ENCODE assay signal across 9 cellular contexts in the genomic region with DNA sequence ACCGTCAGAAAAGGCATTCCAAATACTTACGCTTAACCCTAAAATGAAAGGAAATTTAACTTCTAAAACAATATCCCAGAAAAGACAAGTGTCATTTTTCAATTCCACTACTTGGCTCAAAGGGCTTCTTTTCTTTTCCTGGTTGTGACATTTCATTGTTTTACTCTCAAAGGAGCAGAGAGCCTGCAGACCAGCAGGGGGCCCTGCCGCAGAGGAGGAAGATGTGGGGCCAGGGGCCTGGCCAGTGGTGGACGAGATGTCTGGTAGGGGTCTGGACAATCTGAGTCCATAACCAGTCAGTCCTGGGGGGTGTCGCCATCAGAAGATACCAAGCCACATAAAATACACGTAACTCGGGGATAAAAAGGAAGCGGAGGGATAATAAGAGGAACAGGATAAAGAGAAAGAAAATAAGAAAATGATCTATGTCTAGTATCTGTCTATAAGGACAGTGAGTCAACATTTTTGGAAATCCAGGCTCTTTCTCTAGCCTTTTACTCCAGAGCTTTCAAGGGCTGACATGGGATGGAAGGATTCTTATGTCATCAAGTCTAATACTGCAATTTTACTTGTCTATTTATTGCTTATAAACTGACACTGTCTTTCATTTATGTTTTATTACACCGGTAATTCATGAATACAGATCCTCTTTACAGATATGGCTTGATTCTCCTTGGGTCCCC. TPM values are rescaled to one million over a fixed set of nuclear protein-coding genes. Genes with fewer than 3 reads are reported as not detected.
DNase-seq lines count a peak whose midpoint lies in the region; ATAC-seq and TF ChIP-seq lines count a peak whose summit lies in the region.
"Had no signal": no experiment of that assay in that cellular context is flagged by ENCODE, and none has a peak within 500 bp of the region (broad histone marks: within the 10 kb centered on the region; RNA-seq: fewer than 3 reads in every experiment).

No MANE protein-coding gene starts in this region.

- POLR2A ChIA-PET in activated CD8-positive, alpha-beta T cell treated with anti-CD3 and anti-CD28 coated beads, Interleukin-2, amount 10 ng/mL, durations not matched to agents 7 days and 5 days (lab: Charles Lee) = no interaction called here

- intact Hi-C loops in gastrocnemius medialis (cut with DNase I; ENCODE audit: low total_unique reads) = no loop called here
- intact Hi-C loops in prostate gland (cut with DNase I) = no loop called here

- H3K9me3 Mint-ChIP-seq in activated CD8-positive, alpha-beta T cell treated with anti-CD3 and anti-CD28 coated beads, Interleukin-2, amount 10 ng/mL, durations not matched to agents 7 days and 5 days (ENCODE audit: insufficient read depth) = no peaks in the 10 kb centered on the region
- H3K9me3 Mint-ChIP-seq in glutamatergic neuron (ENCODE audit: unreplicated experiment) = no peaks in the 10 kb centered on the region

- CTCF ChIA-PET in activated CD8-positive, alpha-beta T cell treated with anti-CD3 and anti-CD28 coated beads, Interleukin-2, amount 10 ng/mL, durations not matched to agents 7 days and 5 days (lab: Charles Lee) = interaction anchor here (0.6 to 7.0 kb wide), 12 partner anchors 10 to 133 kb away, joined by 3 to 43 read pairs (median 3); partner anchors contain the start of gene ARHGEF3

- H3K27me3 ChIP-seq in gastrocnemius medialis = no peaks in the 10 kb centered on the region
- no peaks in the 10 kb centered on the region for H3K27me3 ChIP-seq in prostate gland (replicated peaks; ENCODE audit: insufficient read depth)
- H3K27me3 ChIP-seq: tibial artery had no signal

- H3K36me3 ChIP-seq in gastrocnemius medialis = no peaks in the 10 kb centered on the region
- no peaks in the 10 kb centered on the region for H3K36me3 ChIP-seq in prostate gland
- H3K36me3 ChIP-seq: tibial artery had no signal

- no peak for ATAC-seq in activated CD8-positive, alpha-beta T cell treated with anti-CD3 and anti-CD28 coated beads, Interleukin-2, amount 10 ng/mL, durations not matched to agents 7 days and 5 days
- ATAC-seq in gastrocnemius medialis (no peak), HG02973 (IDR thresholded peaks at IDR 0.05; ENCODE audit: unreplicated experiment) (no peak), GM19035 (IDR thresholded peaks at IDR 0.05; ENCODE audit: unreplicated experiment) (no peak)

- TF ChIP-seq CTCF in C4-2B (conservative IDR thresholded peaks at IDR 0.05) = peak; percentile 59
- TF ChIP-seq CTCF in HFF-Myc (IDR thresholded peaks at IDR 0.05; ENCODE audit: low read depth, low read length, missing control alignments) = peak; percentile 79
- peak; percentile 55 for TF ChIP-seq CTCF in glutamatergic neuron (IDR thresholded peaks at IDR 0.05; ENCODE audit: partially characterized antibody, unreplicated experiment)
- TF ChIP-seq CTCF in gastrocnemius medialis (IDR thresholded peaks at IDR 0.05 in 4 of 5, conservative IDR thresholded peaks at IDR 0.05 in 1 of 5) = peak in 3 of 5 experiments; percentile 16 to 43 (median 35)
- peak in 2 of 4 experiments; percentile 18 to 22 for TF ChIP-seq CTCF in prostate gland (IDR thresholded peaks at IDR 0.05)

- H3K27me3 Mint-ChIP-seq in activated CD8-positive, alpha-beta T cell treated with anti-CD3 and anti-CD28 coated beads, Interleukin-2, amount 10 ng/mL, durations not matched to agents 7 days and 5 days (ENCODE audit: low read depth) = no peaks in the 10 kb centered on the region
- peaks cover 5% of the 10 kb centered on the region for H3K27me3 Mint-ChIP-seq in glutamatergic neuron (ENCODE audit: unreplicated experiment)

- H3K4me1 Mint-ChIP-seq in activated CD8-positive, alpha-beta T cell treated with anti-CD3 and anti-CD28 coated beads, Interleukin-2, amount 10 ng/mL, durations not matched to agents 7 days and 5 days (ENCODE audit: low read depth) = peaks cover 34% of the 10 kb centered on the region
- peaks cover 4% of the 10 kb centered on the region for H3K4me1 Mint-ChIP-seq in glutamatergic neuron (ENCODE audit: low read depth, unreplicated experiment)

- H3K27ac ChIP-seq in C4-2B (no peak overlapping the region), gastrocnemius medialis (no peak overlapping the region), prostate gland (no peak overlapping the region)
- H3K27ac ChIP-seq: tibial artery had no signal

- no peaks in the 10 kb centered on the region for H3K9me3 ChIP-seq in gastrocnemius medialis
- H3K9me3 ChIP-seq in prostate gland = no peaks in the 10 kb centered on the region
- H3K9me3 ChIP-seq: tibial artery had no signal

- 65% methylated on average over 9 of the region's 9 CpGs for WGBS in prostate gland

- H3K4me1 ChIP-seq in gastrocnemius medialis (no peaks in the 10 kb centered on the region), prostate gland (replicated peaks) (peaks cover 3% of the 10 kb centered on the region)

- H3K27ac Mint-ChIP-seq in activated CD8-positive, alpha-beta T cell treated with anti-CD3 and anti-CD28 coated beads, Interleukin-2, amount 10 ng/mL, durations not matched to agents 7 days and 5 days = no peak overlapping the region
- H3K27ac Mint-ChIP-seq in glutamatergic neuron (ENCODE audit: unreplicated experiment) = no peak overlapping the region

- H3K4me3 Mint-ChIP-seq in activated CD8-positive, alpha-beta T cell treated with anti-CD3 and anti-CD28 coated beads, Interleukin-2, amount 10 ng/mL, durations not matched to agents 7 days and 5 days = no peak overlapping the region
- H3K4me3 Mint-ChIP-seq in glutamatergic neuron (ENCODE audit: unreplicated experiment) = no peak overlapping the region

- peaks cover 21% of the 10 kb centered on the region for H3K36me3 Mint-ChIP-seq in activated CD8-positive, alpha-beta T cell treated with anti-CD3 and anti-CD28 coated beads, Interleukin-2, amount 10 ng/mL, durations not matched to agents 7 days and 5 days (ENCODE audit: low read depth)
- no peaks in the 10 kb centered on the region for H3K36me3 Mint-ChIP-seq in glutamatergic neuron (ENCODE audit: unreplicated experiment)

- TF ChIP-seq POLR2A in gastrocnemius medialis (IDR thresholded peaks at IDR 0.05) (no peak), prostate gland (IDR thresholded peaks at IDR 0.05) (no peak)

- H3K4me3 ChIP-seq in HFF-Myc (replicated peaks; ENCODE audit: low read depth, low read length) = no peak overlapping the region
- H3K4me3 ChIP-seq in gastrocnemius medialis = no peak overlapping the region
- no peak overlapping the region for H3K4me3 ChIP-seq in prostate gland
- H3K4me3 ChIP-seq: tibial artery had no signal

- in situ Hi-C loops in gastrocnemius medialis (cut with MboI; ENCODE audit: low sequenced_read_pairs in 4 of 4) = no loop called here

- DNase-seq in HFF-Myc (ENCODE audit: extremely low read depth, low read depth) (no peak), glutamatergic neuron (peak; percentile 49), gastrocnemius medialis (no peak), prostate gland (ENCODE audit: low spot score) (no peak)
- DNase-seq in activated CD8-positive, alpha-beta T cell treated with anti-CD3 and anti-CD28 coated beads, Interleukin-2, amount 10 ng/mL, durations not matched to agents 7 days and 5 days = peak; percentile 36

RNA-seq across cellular contexts. Expression of gene ARHGEF3, which starts 54.2 kb away (rescaled TPM):
- 100 to 1,000 TPM in 1 of 2 experiments, 10 to 100 TPM in 1; 94.6 to 101 TPM for total RNA-seq in activated CD8-positive, alpha-beta T cell treated with anti-CD3 and anti-CD28 coated beads, Interleukin-2, amount 10 ng/mL, durations not matched to agents 7 days and 5 days
- total RNA-seq in glutamatergic neuron (ENCODE audit: unreplicated experiment) (10.8 TPM), gastrocnemius medialis (10 to 100 TPM in 1 of 4 donors, 1 to 10 TPM in 3; 3.1 to 11.6 (median 5.7) TPM), prostate gland (10 to 100 TPM; 21.6 to 59.4 TPM)

Comparison
In these comparisons a context has a peak if more than half of its experiments do, and no peak if none do; other contexts are left out.
1. DNase-seq: peak in activated CD8-positive, alpha-beta T cell treated with anti-CD3 and anti-CD28 coated beads, Interleukin-2, amount 10 ng/mL, durations not matched to agents 7 days and 5 days (single experiment) and glutamatergic neuron (single experiment); none in HFF-Myc (single experiment), gastrocnemius medialis (0 of 2) and prostate gland (single experiment).